Comparison of ENCODE assay signal across 8 cellular contexts in genomic region chr3:179347108-179347382, GRCh38. TPM values are rescaled to one million over a fixed set of nuclear protein-coding genes. Genes with fewer than 3 reads are reported as not detected.
DNase-seq lines count a peak whose midpoint lies in the region; ATAC-seq and TF ChIP-seq lines count a peak whose summit lies in the region.

No MANE protein-coding gene starts in this region.

- H3K27ac ChIP-seq in gastroesophageal sphincter (peak overlapping the region; percentile 76 to 92 (median 89)), psoas muscle (peak overlapping the region; percentile 88)

- peak overlapping the region; percentile 59 to 90 for H3K4me3 ChIP-seq in gastroesophageal sphincter
- H3K4me3 ChIP-seq in psoas muscle: peak overlapping the region; percentile 74

- H3K4me1 ChIP-seq in gastroesophageal sphincter (peaks cover 2 to 27% (median 3%) of the 10 kb centered on the region in 3 donors), psoas muscle (peaks cover 7% of the 10 kb centered on the region)

- no peak for TF ChIP-seq EP300 in gastroesophageal sphincter (IDR thresholded peaks at IDR 0.05)

- H3K27me3 ChIP-seq in gastroesophageal sphincter (no peaks in the 10 kb centered on the region), psoas muscle (ENCODE audit: insufficient read depth in 3 of 3, low read length in 2 of 3) (no peaks in the 10 kb centered on the region)

- no peak for TF ChIP-seq CTCF in gastroesophageal sphincter (IDR thresholded peaks at IDR 0.05)
- TF ChIP-seq CTCF in psoas muscle (IDR thresholded peaks at IDR 0.05): no peak

- intact Hi-C loops in psoas muscle (cut with DNase I): loop anchor here in 1 of 2 donors (2.0 to 10.0 kb wide), 2 partner anchors 24 to 258 kb away; partner anchors contain the start of genes MRPL47, NDUFB5 and ZNF639

- no peaks in the 10 kb centered on the region for H3K9me3 Mint-ChIP-seq in T-helper 2 cell treated with Interferon-gamma antibody and Interleukin-4, amounts not matched to agents 5 μg/mL and 100 μg/mL, for 36 hours

- no peaks in the 10 kb centered on the region for H3K9me3 ChIP-seq in gastroesophageal sphincter
- H3K9me3 ChIP-seq in psoas muscle: no peaks in the 10 kb centered on the region

- peak overlapping the region; percentile 93 for H3K4me3 Mint-ChIP-seq in T-helper 2 cell treated with Interferon-gamma antibody and Interleukin-4, amounts not matched to agents 5 μg/mL and 100 μg/mL, for 36 hours

- WGBS in gastroesophageal sphincter (ENCODE audit: low coverage in 1 of 2), 2 donors: 0 to 8% methylated on average over 7 to 9 of the region's 12 CpGs
- 1 to 6% (median 2%) methylated on average over 12 of the region's 12 CpGs for WGBS in psoas muscle, 3 donors

- no peaks in the 10 kb centered on the region for H3K27me3 Mint-ChIP-seq in T-helper 2 cell treated with Interferon-gamma antibody and Interleukin-4, amounts not matched to agents 5 μg/mL and 100 μg/mL, for 36 hours (ENCODE audit: low read depth)

- TF ChIP-seq POLR2A in gastroesophageal sphincter (IDR thresholded peaks at IDR 0.05): no peak

- H3K27ac Mint-ChIP-seq in T-helper 2 cell treated with Interferon-gamma antibody and Interleukin-4, amounts not matched to agents 5 μg/mL and 100 μg/mL, for 36 hours: peak overlapping the region; percentile 90

- peaks cover 0 to 26% of the 10 kb centered on the region in 2 donors for H3K36me3 ChIP-seq in gastroesophageal sphincter
- H3K36me3 ChIP-seq in psoas muscle (ENCODE audit: insufficient read depth in 1 of 2, low read depth in 1 of 2): peaks cover 0 to 32% of the 10 kb centered on the region in 2 donors

- DNase-seq in G401 (ENCODE audit: low spot score) (peak; percentile 23), psoas muscle (peak in 1 of 2 donors; percentile 58), DMS79 treated with DMSO at 0.1 percent for 48 hours (lab: John Stamatoyannopoulos, UW) (no peak), NCI-H748 treated with DMSO at 0.1 percent for 48 hours (lab: John Stamatoyannopoulos, UW) (no peak), iPS-NIHi11 (ENCODE audit: low spot score) (no peak)
- no peak for DNase-seq in T-helper 2 cell treated with Interferon-gamma antibody and Interleukin-4, amounts not matched to agents 5 μg/mL and 100 μg/mL, for 36 hours (ENCODE audit: low spot score)

- H3K4me1 Mint-ChIP-seq in T-helper 2 cell treated with Interferon-gamma antibody and Interleukin-4, amounts not matched to agents 5 μg/mL and 100 μg/mL, for 36 hours (ENCODE audit: low read depth): peaks cover 15% of the 10 kb centered on the region

- H3K36me3 Mint-ChIP-seq in T-helper 2 cell treated with Interferon-gamma antibody and Interleukin-4, amounts not matched to agents 5 μg/mL and 100 μg/mL, for 36 hours (ENCODE audit: low read depth): peaks cover 12% of the 10 kb centered on the region

- in situ Hi-C loops in G401 (cut with HindIII; ENCODE audit: low sequenced_read_pairs): no loop called here

- ATAC-seq in gastroesophageal sphincter (peak; percentile 3), psoas muscle (peak in 1 of 4 donors; percentile 1), HG03571 (IDR thresholded peaks at IDR 0.05; ENCODE audit: unreplicated experiment) (no peak)

RNA-seq across cellular contexts. Expression of gene MFN1, which starts 0.5 kb away (rescaled TPM):
- 27.9 and 33.6 TPM in 2 replicates for total RNA-seq in G401 (2014; rRNA removed; shearing (Covaris generic))
- total RNA-seq in gastroesophageal sphincter (10 to 100 TPM; 42.5 to 56.0 (median 45.5) TPM), psoas muscle (10 to 100 TPM; 23.8 to 42.9 (median 36.3) TPM)
- 10 to 100 TPM; 14.6 to 34.5 (median 18.9) TPM for polyA plus RNA-seq in psoas muscle

RNA-seq across cellular contexts. Expression of gene ZNF639, which starts 24.2 kb away (rescaled TPM):
- total RNA-seq in G401 (2014; rRNA removed; shearing (Covaris generic)): 70.7 and 86.4 TPM in 2 replicates
- total RNA-seq in gastroesophageal sphincter (10 to 100 TPM; 60.6 to 97.8 (median 63.4) TPM), psoas muscle (10 to 100 TPM; 22.9 to 30.7 (median 27.9) TPM)
- polyA plus RNA-seq in psoas muscle: 10 to 100 TPM; 16.2 to 45.4 (median 25.8) TPM
